Comparison of ENCODE assay signal across 8 cellular contexts in genomic region chr12:7017870-7018349, GRCh38. TPM values are rescaled to one million over a fixed set of nuclear protein-coding genes. Genes with fewer than 3 reads are reported as not detected.
DNase-seq lines count a peak whose midpoint lies in the region; ATAC-seq lines count a peak whose summit lies in the region.

No MANE protein-coding gene starts in this region.

- H3K36me3 Mint-ChIP-seq in activated naive CD8-positive, alpha-beta T cell treated with anti-CD3 and anti-CD28 coated beads, Interleukin-2, amount 10 ng/mL, durations not matched to agents 7 days and 5 days: peaks cover 8% of the 10 kb centered on the region
- H3K36me3 Mint-ChIP-seq in stimulated activated memory B cell treated with anti-CD40 and anti-IgM and Interleukin-4, amounts not matched to agents 10 μg/mL and 1 μg/mL and 100 μg/mL, for 72 hours: peaks cover 15% of the 10 kb centered on the region

- H3K4me3 ChIP-seq in iPS-18a (ENCODE audit: low read length): peak overlapping the region; percentile 84

- H3K4me3 Mint-ChIP-seq in activated naive CD8-positive, alpha-beta T cell treated with anti-CD3 and anti-CD28 coated beads, Interleukin-2, amount 10 ng/mL, durations not matched to agents 7 days and 5 days: peak overlapping the region; percentile 98
- H3K4me3 Mint-ChIP-seq in stimulated activated memory B cell treated with anti-CD40 and anti-IgM and Interleukin-4, amounts not matched to agents 10 μg/mL and 1 μg/mL and 100 μg/mL, for 72 hours: peak overlapping the region; percentile 91

- H3K4me1 Mint-ChIP-seq in activated naive CD8-positive, alpha-beta T cell treated with anti-CD3 and anti-CD28 coated beads, Interleukin-2, amount 10 ng/mL, durations not matched to agents 7 days and 5 days: peaks cover 20% of the 10 kb centered on the region
- H3K4me1 Mint-ChIP-seq in stimulated activated memory B cell treated with anti-CD40 and anti-IgM and Interleukin-4, amounts not matched to agents 10 μg/mL and 1 μg/mL and 100 μg/mL, for 72 hours: peaks cover 33% of the 10 kb centered on the region

- DNase-seq in LoVo (ENCODE audit: low spot score): peak; percentile 29
- DNase-seq in activated naive CD8-positive, alpha-beta T cell treated with anti-CD3 and anti-CD28 coated beads, Interleukin-2, amount 10 ng/mL, durations not matched to agents 7 days and 5 days: no peak
- no peak for DNase-seq in NCI-H1105 (lab: John Stamatoyannopoulos, UW)
- DNase-seq in OCI-M1 (lab: John Stamatoyannopoulos, UW): no peak

- POLR2A ChIA-PET in activated naive CD8-positive, alpha-beta T cell treated with anti-CD3 and anti-CD28 coated beads, Interleukin-2, amount 10 ng/mL, durations not matched to agents 7 days and 5 days (lab: Charles Lee): interaction anchor here (0.6 to 4.3 kb wide), 23 partner anchors 8 to 621 kb away, joined by 3 to 44 read pairs (median 3); partner anchors contain the start of genes C12orf57, C1RL, COPS7A and PTPN6

- H3K9ac ChIP-seq in ES-I3 (ENCODE audit: low read depth, low read length) (peak overlapping the region; percentile 97), iPS-18a (ENCODE audit: low read length) (peak overlapping the region; percentile 55)

- ATAC-seq in GM21423 (IDR thresholded peaks at IDR 0.05; ENCODE audit: unreplicated experiment): peak; percentile 20
- peak; percentile 2 for ATAC-seq in activated naive CD8-positive, alpha-beta T cell treated with anti-CD3 and anti-CD28 coated beads, Interleukin-2, amount 10 ng/mL, durations not matched to agents 7 days and 5 days (ENCODE audit: low read depth)
- peak; percentile 24 for ATAC-seq in stimulated activated memory B cell treated with anti-CD40 and anti-IgM and Interleukin-4, amounts not matched to agents 10 μg/mL and 1 μg/mL and 100 μg/mL, for 72 hours

- no peaks in the 10 kb centered on the region for H3K27me3 Mint-ChIP-seq in activated naive CD8-positive, alpha-beta T cell treated with anti-CD3 and anti-CD28 coated beads, Interleukin-2, amount 10 ng/mL, durations not matched to agents 7 days and 5 days
- no peaks in the 10 kb centered on the region for H3K27me3 Mint-ChIP-seq in stimulated activated memory B cell treated with anti-CD40 and anti-IgM and Interleukin-4, amounts not matched to agents 10 μg/mL and 1 μg/mL and 100 μg/mL, for 72 hours

- no peak overlapping the region for H3K27ac ChIP-seq in iPS-18a (ENCODE audit: low read length)

- H3K9me3 ChIP-seq in ES-I3 (ENCODE audit: control insufficient read depth, insufficient read depth, low read length) (no peaks in the 10 kb centered on the region), iPS-18a (ENCODE audit: control insufficient read depth, low read depth, low read length) (no peaks in the 10 kb centered on the region)

- peaks cover 5% of the 10 kb centered on the region; the same call in 1 of the 2 replicates for H3K4me1 ChIP-seq in ES-I3 (ENCODE audit: insufficient read depth, low read length)
- H3K4me1 ChIP-seq in iPS-18a (ENCODE audit: control insufficient read depth, low read depth, low read length): peaks cover 13% of the 10 kb centered on the region

- peak overlapping the region; percentile 87 for H3K27ac Mint-ChIP-seq in activated naive CD8-positive, alpha-beta T cell treated with anti-CD3 and anti-CD28 coated beads, Interleukin-2, amount 10 ng/mL, durations not matched to agents 7 days and 5 days
- peak overlapping the region; percentile 77 for H3K27ac Mint-ChIP-seq in stimulated activated memory B cell treated with anti-CD40 and anti-IgM and Interleukin-4, amounts not matched to agents 10 μg/mL and 1 μg/mL and 100 μg/mL, for 72 hours

- H3K36me3 ChIP-seq in ES-I3 (ENCODE audit: insufficient read depth, low read length) (no peaks in the 10 kb centered on the region), iPS-18a (ENCODE audit: control insufficient read depth, low read depth, low read length) (no peaks in the 10 kb centered on the region)

- no peaks in the 10 kb centered on the region for H3K27me3 ChIP-seq in iPS-18a (ENCODE audit: control insufficient read depth, insufficient read depth, low read length)

- H3K9me3 Mint-ChIP-seq in activated naive CD8-positive, alpha-beta T cell treated with anti-CD3 and anti-CD28 coated beads, Interleukin-2, amount 10 ng/mL, durations not matched to agents 7 days and 5 days: no peaks in the 10 kb centered on the region
- H3K9me3 Mint-ChIP-seq in stimulated activated memory B cell treated with anti-CD40 and anti-IgM and Interleukin-4, amounts not matched to agents 10 μg/mL and 1 μg/mL and 100 μg/mL, for 72 hours: no peaks in the 10 kb centered on the region

RNA-seq across cellular contexts. Expression of gene LPCAT3, which starts 0.4 kb away (rescaled TPM):
- total RNA-seq in activated naive CD8-positive, alpha-beta T cell treated with anti-CD3 and anti-CD28 coated beads, Interleukin-2, amount 10 ng/mL, durations not matched to agents 7 days and 5 days: 10 to 100 TPM; 30.3 to 33.9 TPM

RNA-seq across cellular contexts. Expression of gene C1S, which starts 42.6 kb away (rescaled TPM):
- 1 to 10 TPM; 1.3 TPM for total RNA-seq in activated naive CD8-positive, alpha-beta T cell treated with anti-CD3 and anti-CD28 coated beads, Interleukin-2, amount 10 ng/mL, durations not matched to agents 7 days and 5 days

RNA-seq across cellular contexts. Expression of gene EMG1, which starts 47.2 kb away (rescaled TPM):
- 10 to 100 TPM; 50.0 to 55.7 TPM for total RNA-seq in activated naive CD8-positive, alpha-beta T cell treated with anti-CD3 and anti-CD28 coated beads, Interleukin-2, amount 10 ng/mL, durations not matched to agents 7 days and 5 days

RNA-seq across cellular contexts. Expression of gene PHB2, which starts 47.4 kb away (rescaled TPM):
- total RNA-seq in activated naive CD8-positive, alpha-beta T cell treated with anti-CD3 and anti-CD28 coated beads, Interleukin-2, amount 10 ng/mL, durations not matched to agents 7 days and 5 days: 100 to 1,000 TPM; 175 to 189 TPM
